Comparison of ENCODE assay signal across 8 cellular contexts in genomic region chr10:133335238-133336122, GRCh38. TPM values are rescaled to one million over a fixed set of nuclear protein-coding genes. Genes with fewer than 3 reads are reported as not detected.
DNase-seq lines count a peak whose midpoint lies in the region; ATAC-seq and TF ChIP-seq lines count a peak whose summit lies in the region.

No MANE protein-coding gene starts in this region.

- H3K9me3 ChIP-seq in AG04450 (ENCODE audit: control insufficient read depth, insufficient read depth, low read length) (peaks cover 19% of the 10 kb centered on the region; the same call in 1 of the 2 replicates), IMR-90 (ENCODE audit: control insufficient read depth, insufficient read depth, low read length) (no peaks in the 10 kb centered on the region; the same call in 1 of the 2 replicates)

- H3K23ac ChIP-seq in IMR-90 (ENCODE audit: low read depth, low read length) = no peak overlapping the region

- H3K27ac Mint-ChIP-seq in naive B cell = peak overlapping the region in 4 of 6 donors; percentile 65 to 88 (median 76)

- H3K27me3 Mint-ChIP-seq in activated T-cell treated with anti-CD3 and anti-CD28 coated beads, Interleukin-2, amount 50 U/mL, for 4 hours (ENCODE audit: low read depth) = peaks cover 4% of the 10 kb centered on the region
- H3K27me3 Mint-ChIP-seq in naive B cell = peaks cover 9 to 33% (median 21%) of the 10 kb centered on the region in 3 donors

- no peak overlapping the region for H4K91ac ChIP-seq in IMR-90 (ENCODE audit: insufficient read depth, low read depth, low read length)

- H2AK9ac ChIP-seq in IMR-90 (replicated peaks; ENCODE audit: low read depth, low read length, poor library complexity) = peak overlapping the region; percentile 72

- no peak overlapping the region for H2BK120ac ChIP-seq in IMR-90 (ENCODE audit: low read depth, low read length)

- H3K56ac ChIP-seq in IMR-90 (ENCODE audit: extremely low read depth, insufficient read depth, low read length) = no peak overlapping the region

- no peaks in the 10 kb centered on the region for H3K79me1 ChIP-seq in IMR-90 (ENCODE audit: low read depth in 1 of 2, low read length in 2 of 2)

- dilution Hi-C loops in IMR-90 (cut with HindIII; ENCODE audit: low sequenced_read_pairs, unreplicated experiment) = no loop called here

- CTCF ChIA-PET in AG04450 (lab: Charles Lee) = no interaction called here
- CTCF ChIA-PET in IMR-90 (lab: Yijun Ruan, JAX) = no interaction called here

- peak overlapping the region; percentile 62 for H3K4me3 Mint-ChIP-seq in activated T-cell treated with anti-CD3 and anti-CD28 coated beads, Interleukin-2, amount 50 U/mL, for 4 hours
- peak overlapping the region in 7 of 8 donors; percentile 62 to 85 (median 68) for H3K4me3 Mint-ChIP-seq in naive B cell

- no peak overlapping the region for H3K9ac ChIP-seq in IMR-90 (ENCODE audit: low read depth, low read length)

- WGBS in IMR-90 (ENCODE audit: extremely low coverage in 2 of 2, insufficient read length in 1 of 2), 2 experiments = 5% methylated on average over 15 of the region's 76 CpGs; no CpG with 5 or more reads in 1 of the 2 experiments

- BruUV-seq in IMR-90 (replicated peaks; lab: Mats Ljungman, UMichigan) = no TSS peak

- no peaks in the 10 kb centered on the region for H3K9me1 ChIP-seq in IMR-90 (ENCODE audit: insufficient read depth, low read length)

- H3K4me3 ChIP-seq in AG04450 (ENCODE audit: low read depth, low read length) = peak overlapping the region; percentile 48
- H3K4me3 ChIP-seq in IMR-90 (ENCODE audit: insufficient read depth, low read depth, low read length) = peak overlapping the region; percentile 38

- no peaks in the 10 kb centered on the region for H3K9me3 Mint-ChIP-seq in activated T-cell treated with anti-CD3 and anti-CD28 coated beads, Interleukin-2, amount 50 U/mL, for 4 hours
- H3K9me3 Mint-ChIP-seq in naive B cell = peaks cover 0 to 4% (median 0%) of the 10 kb centered on the region in 7 donors

- H2AK5ac ChIP-seq in IMR-90 (ENCODE audit: low read depth, low read length) = no peak overlapping the region

- TF ChIP-seq RAD21 in IMR-90 (IDR thresholded peaks at IDR 0.05; ENCODE audit: low read length) = no peak

- no peak for TF ChIP-seq CTCF in AG04450 (IDR thresholded peaks at IDR 0.05; ENCODE audit: low read depth, low read length)
- no peak for TF ChIP-seq CTCF in IMR-90 (conservative IDR thresholded peaks at IDR 0.05; ENCODE audit: low read depth, low read length)

- no peak overlapping the region for H3K4ac ChIP-seq in IMR-90 (ENCODE audit: low read depth, low read length)

- intact Hi-C loops in IMR-90 (cut with micrococcal nuclease) = no loop called here

- peaks cover 6% of the 10 kb centered on the region for H3K4me1 Mint-ChIP-seq in activated T-cell treated with anti-CD3 and anti-CD28 coated beads, Interleukin-2, amount 50 U/mL, for 4 hours (ENCODE audit: low read depth)
- peaks cover 4 to 15% (median 6%) of the 10 kb centered on the region in 3 donors for H3K4me1 Mint-ChIP-seq in naive B cell

- no peak overlapping the region for H2BK5ac ChIP-seq in IMR-90 (ENCODE audit: low read depth, low read length, poor library complexity, severe bottlenecking)

- H3K4me1 ChIP-seq in IMR-90 (ENCODE audit: control insufficient read depth, insufficient read depth, low read length) = peaks cover 3% of the 10 kb centered on the region; the same call in 1 of the 2 replicates

- no peak for DNase-seq in AG04450 (ENCODE audit: low read depth, low spot score)
- DNase-seq in IMR-90 = peak; percentile 61
- DNase-seq in activated T-cell treated with anti-CD3 and anti-CD28 coated beads, Interleukin-2, amount 50 U/mL, for 4 hours = peak; percentile 81
- DNase-seq in erythroblast (lab: John Stamatoyannopoulos, UW) = peak; percentile 66 to 70
- peak; percentile 79 for DNase-seq in naive B cell
- DNase-seq in stimulated activated CD8-positive, alpha-beta memory T cell treated with anti-CD3 and anti-CD28 coated beads, Interleukin-7, amount 100 ng/mL, for 4 hours (ENCODE audit: low read depth in 2 of 2) = peak; percentile 74 to 77
- no peak for DNase-seq in NCI-H524 treated with DMSO at 0.1 percent for 48 hours (lab: John Stamatoyannopoulos, UW)

- no peak overlapping the region for H2BK15ac ChIP-seq in IMR-90 (ENCODE audit: low read depth, low read length)

- TF ChIP-seq POLR2A in IMR-90 (IDR thresholded peaks at IDR 0.05; ENCODE audit: low read depth, low read length) = no peak
- TF ChIP-seq POLR2A in erythroblast (IDR thresholded peaks at IDR 0.05; ENCODE audit: low read length) = no peak

- ATAC-seq in IMR-90 (ENCODE audit: low read depth) (peak; percentile 55), naive B cell (ENCODE audit: low read depth in 2 of 2) (peak; percentile 56 to 58), HG02678 (IDR thresholded peaks at IDR 0.05; ENCODE audit: unreplicated experiment) (no peak)
- ATAC-seq in activated T-cell treated with anti-CD3 and anti-CD28 coated beads, Interleukin-2, amount 50 U/mL, for 4 hours = peak; percentile 47 to 54

- H2BK20ac ChIP-seq in IMR-90 (ENCODE audit: low read depth, low read length) = no peak overlapping the region

- no peak overlapping the region for H3K27ac ChIP-seq in AG04450 (ENCODE audit: low read depth, low read length)
- no peak overlapping the region for H3K27ac ChIP-seq in IMR-90 (ENCODE audit: insufficient read depth, low read length)

- H4K20me1 ChIP-seq in IMR-90 (ENCODE audit: insufficient read depth, low read length) = no peaks in the 10 kb centered on the region

- H3K4me2 ChIP-seq in IMR-90 (ENCODE audit: low read depth, low read length) = peak overlapping the region; percentile 65

- H3K36me3 Mint-ChIP-seq in activated T-cell treated with anti-CD3 and anti-CD28 coated beads, Interleukin-2, amount 50 U/mL, for 4 hours (ENCODE audit: insufficient read depth) = no peaks in the 10 kb centered on the region
- H3K36me3 Mint-ChIP-seq in naive B cell = peaks cover 0 to 14% of the 10 kb centered on the region in 2 donors

- no peak overlapping the region for H4K5ac ChIP-seq in IMR-90 (ENCODE audit: low read depth, low read length)

- POLR2A ChIA-PET in AG04450 (lab: Yijun Ruan, JAX) = no interaction called here
- POLR2A ChIA-PET in IMR-90 (lab: Charles Lee; ENCODE audit: unreplicated experiment) = no interaction called here

- no peaks in the 10 kb centered on the region for H3K36me3 ChIP-seq in IMR-90 (ENCODE audit: control insufficient read depth, insufficient read depth, low read length)

- no peak overlapping the region for H4K8ac ChIP-seq in IMR-90 (ENCODE audit: low read depth in 2 of 2, low read length in 2 of 2)

- H3K14ac ChIP-seq in IMR-90 (replicated peaks; ENCODE audit: low read depth, low read length) = no peak overlapping the region

- no peak overlapping the region; the same call in 1 of the 2 replicates for H3K18ac ChIP-seq in IMR-90 (ENCODE audit: low read depth, low read length)

- in situ Hi-C loops in IMR-90 (cut with MboI; ENCODE audit: low sequenced_read_pairs) = no loop called here

- H3K27me3 ChIP-seq in AG04450 (ENCODE audit: control insufficient read depth, insufficient read depth, low read length) (peaks cover 55% of the 10 kb centered on the region), IMR-90 (ENCODE audit: control insufficient read depth, insufficient read depth, low read length) (peaks cover 50% of the 10 kb centered on the region)

- H2AFZ ChIP-seq in IMR-90 (replicated peaks; ENCODE audit: low read length, poor library complexity) = peak overlapping the region; percentile 86

RNA-seq across cellular contexts. Expression of gene CALY, which starts 1.2 kb away (rescaled TPM):
- polyA plus RNA-seq in AG04450 (2011; rRNA removed) (0.16 and 0.41 TPM in 2 replicates), IMR-90 (2012; rRNA removed) (0.34 and 0.62 TPM in 2 replicates), naive B cell (ENCODE audit: low read depth in 6 of 6) (not detected)
- polyA minus RNA-seq in AG04450 (2011; rRNA and poly(A)+ RNA removed) = not detected in 2 replicates
- not detected in 2 replicates for total RNA-seq in IMR-90 (2012; rRNA removed)
- 1.1 and 1.9 TPM in 2 replicates for polyA plus RNA-seq in IMR-90 (2012; cell fraction: cytosol; rRNA removed)
- 0.88 and 2.2 TPM in 2 replicates for polyA plus RNA-seq in IMR-90 (2012; cell fraction: nucleus; rRNA removed; ENCODE audit: low replicate concordance)
- total RNA-seq in activated T-cell treated with anti-CD3 and anti-CD28 coated beads, Interleukin-2, amount 50 U/mL, for 4 hours = not detected

RNA-seq across cellular contexts. Expression of gene PRAP1, which starts 11.7 kb away (rescaled TPM):
- not detected in 2 replicates for polyA plus RNA-seq in AG04450 (2011; rRNA removed)
- not detected in 2 replicates for polyA minus RNA-seq in AG04450 (2011; rRNA and poly(A)+ RNA removed)
- total RNA-seq in IMR-90 (2012; rRNA removed) = not detected in 2 replicates
- not detected in 2 replicates for polyA plus RNA-seq in IMR-90 (2012; rRNA removed)
- polyA plus RNA-seq in IMR-90 (2012; cell fraction: cytosol; rRNA removed) = 0.05 and 0.15 TPM in 2 replicates
- polyA plus RNA-seq in IMR-90 (2012; cell fraction: nucleus; rRNA removed; ENCODE audit: low replicate concordance) = not detected in 2 replicates
- total RNA-seq in activated T-cell treated with anti-CD3 and anti-CD28 coated beads, Interleukin-2, amount 50 U/mL, for 4 hours = not detected
- not detected for polyA plus RNA-seq in naive B cell (ENCODE audit: low read depth in 6 of 6)

RNA-seq across cellular contexts. Expression of gene FUOM, which starts 22.3 kb away (rescaled TPM):
- 17.8 and 24.3 TPM in 2 replicates for polyA plus RNA-seq in AG04450 (2011; rRNA removed)
- 3.2 and 5.7 TPM in 2 replicates for polyA minus RNA-seq in AG04450 (2011; rRNA and poly(A)+ RNA removed)
- 26.3 and 28.1 TPM in 2 replicates for total RNA-seq in IMR-90 (2012; rRNA removed)
- polyA plus RNA-seq in IMR-90 (2012; rRNA removed) = 52.8 and 71.2 TPM in 2 replicates
- 53.8 and 71.8 TPM in 2 replicates for polyA plus RNA-seq in IMR-90 (2012; cell fraction: cytosol; rRNA removed)
- polyA plus RNA-seq in IMR-90 (2012; cell fraction: nucleus; rRNA removed; ENCODE audit: low replicate concordance) = 25.8 and 31.8 TPM in 2 replicates
- 10 to 100 TPM; 40.7 to 47.4 (median 46.6) TPM for total RNA-seq in activated T-cell treated with anti-CD3 and anti-CD28 coated beads, Interleukin-2, amount 50 U/mL, for 4 hours
- polyA plus RNA-seq in naive B cell (ENCODE audit: low read depth in 6 of 6) = 10 to 100 TPM; 31.3 to 46.5 (median 42.0) TPM

RNA-seq across cellular contexts. Expression of gene ZNF511, which starts 26.8 kb away (rescaled TPM):
- polyA plus RNA-seq in AG04450 (2011; rRNA removed) (21.6 and 31.3 TPM in 2 replicates), IMR-90 (2012; rRNA removed) (32.6 and 36.8 TPM in 2 replicates), naive B cell (ENCODE audit: low read depth in 6 of 6) (10 to 100 TPM; 60.6 to 86.0 (median 75.6) TPM)
- polyA minus RNA-seq in AG04450 (2011; rRNA and poly(A)+ RNA removed) = 13.0 and 22.0 TPM in 2 replicates
- 13.6 and 14.2 TPM in 2 replicates for total RNA-seq in IMR-90 (2012; rRNA removed)
- 20.3 and 34.8 TPM in 2 replicates for polyA plus RNA-seq in IMR-90 (2012; cell fraction: cytosol; rRNA removed)
- 33.0 and 37.6 TPM in 2 replicates for polyA plus RNA-seq in IMR-90 (2012; cell fraction: nucleus; rRNA removed; ENCODE audit: low replicate concordance)
- 100 to 1,000 TPM in 1 of 3 donors, 10 to 100 TPM in 2; 84.4 to 117 (median 97.3) TPM for total RNA-seq in activated T-cell treated with anti-CD3 and anti-CD28 coated beads, Interleukin-2, amount 50 U/mL, for 4 hours

RNA-seq across cellular contexts. Expression of gene TUBGCP2, which starts 26.8 kb away (rescaled TPM):
- polyA plus RNA-seq in AG04450 (2011; rRNA removed) (40.0 and 45.1 TPM in 2 replicates), IMR-90 (2012; rRNA removed) (48.1 and 48.6 TPM in 2 replicates), naive B cell (ENCODE audit: low read depth in 6 of 6) (10 to 100 TPM; 19.6 to 36.2 (median 25.9) TPM)
- 64.9 and 71.6 TPM in 2 replicates for polyA minus RNA-seq in AG04450 (2011; rRNA and poly(A)+ RNA removed)
- 65.0 and 72.6 TPM in 2 replicates for total RNA-seq in IMR-90 (2012; rRNA removed)
- 23.0 and 41.7 TPM in 2 replicates for polyA plus RNA-seq in IMR-90 (2012; cell fraction: cytosol; rRNA removed)
- polyA plus RNA-seq in IMR-90 (2012; cell fraction: nucleus; rRNA removed; ENCODE audit: low replicate concordance) = 62.3 and 99.6 TPM in 2 replicates
- total RNA-seq in activated T-cell treated with anti-CD3 and anti-CD28 coated beads, Interleukin-2, amount 50 U/mL, for 4 hours = 10 to 100 TPM; 59.6 to 67.9 (median 62.6) TPM

Comparison
In these comparisons a context has a peak if more than half of its experiments do, and no peak if none do; other contexts are left out.
1. DNase-seq: peak in IMR-90 (single experiment), activated T-cell treated with anti-CD3 and anti-CD28 coated beads, Interleukin-2, amount 50 U/mL, for 4 hours (single experiment), erythroblast (2 of 2), naive B cell (single experiment) and stimulated activated CD8-positive, alpha-beta memory T cell treated with anti-CD3 and anti-CD28 coated beads, Interleukin-7, amount 100 ng/mL, for 4 hours (2 of 2); none in AG04450 (single experiment) and NCI-H524 treated with DMSO at 0.1 percent for 48 hours (single experiment).